In genomic region chr13:66992183-66992582, GRCh38 we compare ENCODE assay signal across 16 cellular contexts.
DNase-seq lines count a peak whose midpoint lies in the region; ATAC-seq and TF ChIP-seq lines count a peak whose summit lies in the region.
"Had no signal": no experiment of that assay in that cellular context is flagged by ENCODE, and none has a peak within 500 bp of the region (broad histone marks: within the 10 kb centered on the region; RNA-seq: fewer than 3 reads in every experiment).

No MANE protein-coding gene starts in this region.

- peak; percentile 2 to 70 for DNase-seq in cardiac muscle cell (ENCODE audit: low read depth in 1 of 2, low spot score in 1 of 2)
- DNase-seq in right atrium auricular region (ENCODE audit: low spot score), result no peak
- peak; percentile 62 for DNase-seq in astrocyte of the hippocampus (ENCODE audit: low read depth, low spot score)
- peak; percentile 55 for DNase-seq in glomerular endothelial cell (ENCODE audit: extremely low read depth, low read depth, low spot score)
- no peak for DNase-seq in activated CD4-positive, CD25-positive, alpha-beta regulatory T cell (lab: John Stamatoyannopoulos, UW)
- no peak for DNase-seq in NOMO-1 treated with dmso at 0.1 percent for 144 hours (lab: John Stamatoyannopoulos, UW; ENCODE audit: unreplicated experiment)
- DNase-seq: activated naive CD8-positive, alpha-beta T cell treated with anti-CD3 and anti-CD28 coated beads, Interleukin-2, amount 10 ng/mL, durations not matched to agents 7 days and 5 days; DMS79; effector CD8-positive, alpha-beta T cell; lower lobe of right lung; NCI-H2029; Peyer's patch had no signal

- ATAC-seq in HG02884 (IDR thresholded peaks at IDR 0.05; ENCODE audit: unreplicated experiment) (no peak), GM19452 (IDR thresholded peaks at IDR 0.05; ENCODE audit: unreplicated experiment) (no peak)
- ATAC-seq: K562, lower lobe of right lung had no signal

- H3K27me3 ChIP-seq in cardiac muscle cell (no peaks in the 10 kb centered on the region), right atrium auricular region (no peaks in the 10 kb centered on the region)
- H3K27me3 ChIP-seq: Peyer's patch, vagina had no signal

- no peaks in the 10 kb centered on the region for H3K36me3 ChIP-seq in cardiac muscle cell
- no peaks in the 10 kb centered on the region for H3K36me3 ChIP-seq in right atrium auricular region
- H3K36me3 ChIP-seq: lower lobe of right lung, Peyer's patch, vagina had no signal

- H3K4me3 ChIP-seq in cardiac muscle cell (no peak overlapping the region), right atrium auricular region (no peak overlapping the region)
- H3K4me3 ChIP-seq: K562, lower lobe of right lung, Peyer's patch, vagina had no signal

- H3K27ac ChIP-seq in cardiac muscle cell, result no peak overlapping the region
- H3K27ac ChIP-seq in right atrium auricular region, result no peak overlapping the region
- H3K27ac ChIP-seq: lower lobe of right lung, Peyer's patch, vagina had no signal

- H3K4me1 ChIP-seq in cardiac muscle cell (ENCODE audit: low read depth) (no peaks in the 10 kb centered on the region), right atrium auricular region (peaks cover 0 to 6% of the 10 kb centered on the region in 2 donors)
- H3K4me1 ChIP-seq: Peyer's patch, vagina had no signal

- H3K9me3 ChIP-seq in cardiac muscle cell (ENCODE audit: low read depth) (no peaks in the 10 kb centered on the region), right atrium auricular region (no peaks in the 10 kb centered on the region)
- H3K9me3 ChIP-seq: lower lobe of right lung, Peyer's patch, vagina had no signal

- TF ChIP-seq CTCF in cardiac muscle cell (IDR thresholded peaks at IDR 0.05; ENCODE audit: low read depth, low read length), result no peak
- TF ChIP-seq CTCF in right atrium auricular region (IDR thresholded peaks at IDR 0.05), result no peak

Comparison
In these comparisons a context has a peak if more than half of its experiments do, and no peak if none do; other contexts are left out.
1. DNase-seq: peak in cardiac muscle cell (2 of 2), astrocyte of the hippocampus (single experiment) and glomerular endothelial cell (single experiment); none in right atrium auricular region (single experiment), activated CD4-positive, CD25-positive, alpha-beta regulatory T cell (0 of 4) and NOMO-1 treated with dmso at 0.1 percent for 144 hours (single experiment).